ENCODE assay signal across 14 cellular contexts in genomic region chr1:109926662-109927300, GRCh38. TPM values are rescaled to one million over a fixed set of nuclear protein-coding genes. Genes with fewer than 3 reads are reported as not detected.
DNase-seq lines count a peak whose midpoint lies in the region; ATAC-seq and TF ChIP-seq lines count a peak whose summit lies in the region.
"Had no signal": no experiment of that assay in that cellular context is flagged by ENCODE, and none has a peak within 500 bp of the region (broad histone marks: within the 10 kb centered on the region; RNA-seq: fewer than 3 reads in every experiment).

No MANE protein-coding gene starts in this region.

- H3K4me3 Mint-ChIP-seq in activated CD4-positive, alpha-beta T cell treated with anti-CD3 and anti-CD28 coated beads, Interleukin-2, amount 10 ng/mL, durations not matched to agents 24 days and 14 days: no peak overlapping the region

- no peaks in the 10 kb centered on the region for H3K27me3 Mint-ChIP-seq in activated CD4-positive, alpha-beta T cell treated with anti-CD3 and anti-CD28 coated beads, Interleukin-2, amount 10 ng/mL, durations not matched to agents 24 days and 14 days

- H3K27me3 ChIP-seq in upper lobe of left lung: no peaks in the 10 kb centered on the region

- H3K4me1 Mint-ChIP-seq in activated CD4-positive, alpha-beta T cell treated with anti-CD3 and anti-CD28 coated beads, Interleukin-2, amount 10 ng/mL, durations not matched to agents 24 days and 14 days: peaks cover 20% of the 10 kb centered on the region

- H3K27ac ChIP-seq in upper lobe of left lung: peak overlapping the region; percentile 79 to 90 (median 82)
- H3K27ac ChIP-seq: WERI-Rb-1 had no signal

- no peak for TF ChIP-seq POLR2A in upper lobe of left lung (IDR thresholded peaks at IDR 0.05)

- H3K36me3 ChIP-seq in upper lobe of left lung: peaks cover 0 to 76% (median 62%) of the 10 kb centered on the region in 4 donors
- H3K36me3 ChIP-seq: WERI-Rb-1 had no signal

- WGBS in upper lobe of left lung, 2 donors: 88 to 94% methylated on average over 1 to 2 of the region's 2 CpGs

- peaks cover 42 to 53% (median 47%) of the 10 kb centered on the region in 4 donors for H3K4me1 ChIP-seq in upper lobe of left lung

- no peaks in the 10 kb centered on the region for H3K9me3 ChIP-seq in upper lobe of left lung

- ATAC-seq in upper lobe of left lung (ENCODE audit: low FRiP score in 2 of 2) (peak in 1 of 2 donors; percentile 4), GM19035 (IDR thresholded peaks at IDR 0.05; ENCODE audit: unreplicated experiment) (no peak), GM18907 (IDR thresholded peaks at IDR 0.05; ENCODE audit: unreplicated experiment) (no peak)
- ATAC-seq: stimulated activated naive B cell treated with anti-CD40 and anti-IgM and Interleukin-4, amounts not matched to agents 10 μg/mL and 1 μg/mL and 100 μg/mL, for 72 hours had no signal

- H3K27ac Mint-ChIP-seq in activated CD4-positive, alpha-beta T cell treated with anti-CD3 and anti-CD28 coated beads, Interleukin-2, amount 10 ng/mL, durations not matched to agents 24 days and 14 days: no peak overlapping the region

- peak; percentile 52 for DNase-seq in activated CD4-positive, alpha-beta T cell treated with anti-CD3 and anti-CD28 coated beads, Interleukin-2, amount 10 ng/mL, durations not matched to agents 24 days and 14 days
- DNase-seq in activated CD4-positive, alpha-beta T cell treated with anti-CD3 and anti-CD28 coated beads, Interleukin-2, amount 50 U/mL, for 4 hours: no peak
- DNase-seq in cardiac fibroblast (ENCODE audit: low read depth in 2 of 2) (peak; percentile 69 to 94), mesenteric fat pad (ENCODE audit: low spot score) (peak; percentile 39), upper lobe of left lung (peak in 1 of 2 donors; percentile 18), GM19238 (ENCODE audit: insufficient read length, low spot score) (no peak)
- DNase-seq: activated gamma-delta T cell; effector memory CD4-positive, alpha-beta T cell; kidney; NCI-H187; stimulated activated naive B cell treated with anti-CD40 and anti-IgM and Interleukin-4, amounts not matched to agents 10 μg/mL and 1 μg/mL and 100 μg/mL, for 72 hours; WERI-Rb-1 had no signal

- no peak for TF ChIP-seq CTCF in cardiac fibroblast (IDR thresholded peaks at IDR 0.05; ENCODE audit: low read depth, low read length)
- no peak for TF ChIP-seq CTCF in upper lobe of left lung (IDR thresholded peaks at IDR 0.05)

- H3K4me3 ChIP-seq in cardiac fibroblast (replicated peaks in 1 of 2; ENCODE audit: low read depth in 2 of 2, low read length in 2 of 2) (no peak overlapping the region), upper lobe of left lung (no peak overlapping the region)

- TF ChIP-seq EP300 in upper lobe of left lung (IDR thresholded peaks at IDR 0.05): no peak

- H3K36me3 Mint-ChIP-seq in activated CD4-positive, alpha-beta T cell treated with anti-CD3 and anti-CD28 coated beads, Interleukin-2, amount 10 ng/mL, durations not matched to agents 24 days and 14 days (ENCODE audit: low read depth): peaks cover 77% of the 10 kb centered on the region

- H3K9me3 Mint-ChIP-seq in activated CD4-positive, alpha-beta T cell treated with anti-CD3 and anti-CD28 coated beads, Interleukin-2, amount 10 ng/mL, durations not matched to agents 24 days and 14 days: peaks cover 6% of the 10 kb centered on the region

- intact Hi-C loops in activated CD4-positive, alpha-beta T cell treated with anti-CD3 and anti-CD28 coated beads, Interleukin-2, amount 10 ng/mL, durations not matched to agents 24 days and 14 days (cut with micrococcal nuclease): no loop called here

RNA-seq across cellular contexts. Expression of gene CSF1, which starts 16.1 kb away (rescaled TPM):
- total RNA-seq in activated CD4-positive, alpha-beta T cell treated with anti-CD3 and anti-CD28 coated beads, Interleukin-2, amount 10 ng/mL, durations not matched to agents 24 days and 14 days: 190 and 193 TPM in 2 replicates
- total RNA-seq in mesenteric fat pad: 228 TPM
- total RNA-seq in upper lobe of left lung: 100 to 1,000 TPM in 1 of 6 donors, 10 to 100 TPM in 5; 19.4 to 106 (median 36.5) TPM

RNA-seq across cellular contexts. Expression of gene AHCYL1, which starts 57.8 kb away (rescaled TPM):
- 67.1 and 75.3 TPM in 2 replicates for total RNA-seq in activated CD4-positive, alpha-beta T cell treated with anti-CD3 and anti-CD28 coated beads, Interleukin-2, amount 10 ng/mL, durations not matched to agents 24 days and 14 days
- 123 TPM for total RNA-seq in mesenteric fat pad
- total RNA-seq in upper lobe of left lung: 10 to 100 TPM; 41.9 to 89.6 (median 76.1) TPM

Comparison
In these comparisons a context has a peak if more than half of its experiments do, and no peak if none do; other contexts are left out.
1. DNase-seq: peak in activated CD4-positive, alpha-beta T cell treated with anti-CD3 and anti-CD28 coated beads, Interleukin-2, amount 10 ng/mL, durations not matched to agents 24 days and 14 days (single experiment), cardiac fibroblast (2 of 2) and mesenteric fat pad (single experiment); none in activated CD4-positive, alpha-beta T cell treated with anti-CD3 and anti-CD28 coated beads, Interleukin-2, amount 50 U/mL, for 4 hours (0 of 2) and GM19238 (single experiment).